14 cellular contexts compared by ENCODE assay signal in genomic region chr4:158861281-158861680, GRCh38.
DNase-seq lines count a peak whose midpoint lies in the region; ATAC-seq lines count a peak whose summit lies in the region.
"Had no signal": no experiment of that assay in that cellular context is flagged by ENCODE, and none has a peak within 500 bp of the region (broad histone marks: within the 10 kb centered on the region; RNA-seq: fewer than 3 reads in every experiment).

No MANE protein-coding gene starts in this region.

- no peak for DNase-seq in NCI-H2081 treated with DMSO at 0.1 percent for 48 hours (lab: John Stamatoyannopoulos, UW)
- no peak for DNase-seq in germinal center (ENCODE audit: low spot score)
- DNase-seq in SIG-M5 (lab: John Stamatoyannopoulos, UW) = no peak
- DNase-seq in activated gamma-delta T cell treated with Interleukin-2 at 50 U/mL for 16 hours = no peak
- DNase-seq: COR-L47, gastrocnemius medialis, GDM1, NCI-H1105, NCI-H345, PC-3 had no signal

- H3K4me3 ChIP-seq in GM08714 (ENCODE audit: low read length) = peak overlapping the region; percentile 45; the same call in 1 of the 2 replicates
- H3K4me3 ChIP-seq: gastrocnemius medialis had no signal

- ATAC-seq in GM19397 (IDR thresholded peaks at IDR 0.05; ENCODE audit: unreplicated experiment) = peak; percentile 62
- peak; percentile 69 for ATAC-seq in HG02798 (IDR thresholded peaks at IDR 0.05; ENCODE audit: poor library complexity, unreplicated experiment)
- ATAC-seq in HG03442 (IDR thresholded peaks at IDR 0.05; ENCODE audit: unreplicated experiment) = peak; percentile 43
- ATAC-seq: gastrocnemius medialis, PC-3 had no signal
